1 cellular context compared by ENCODE assay signal in the genomic region with DNA sequence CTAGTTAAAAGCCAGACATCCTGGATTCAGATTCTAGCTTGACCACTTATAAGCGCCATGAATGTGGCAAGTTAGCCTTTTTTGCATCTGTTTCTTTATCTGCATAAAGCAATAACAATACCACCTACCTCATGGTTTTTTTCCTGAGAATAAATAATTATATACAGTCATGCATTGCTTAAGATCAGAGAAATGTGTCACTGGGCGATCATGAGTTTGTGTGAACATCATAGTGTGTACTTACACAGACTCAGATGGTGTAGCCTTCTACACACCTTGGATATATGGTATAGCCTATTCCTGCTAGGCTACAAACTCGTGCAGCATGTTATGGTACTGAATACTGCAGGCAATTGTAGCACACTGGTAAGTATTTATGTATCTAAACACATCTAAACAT.
TF ChIP-seq lines count a peak whose summit lies in the region.

No MANE protein-coding gene starts in this region.

TF ChIP-seq in HepG2, 621 proteins besides CTCF, POLR2A, EP300 and RAD21 (continued from another document):
- TF ChIP-seq, protein P1, sequence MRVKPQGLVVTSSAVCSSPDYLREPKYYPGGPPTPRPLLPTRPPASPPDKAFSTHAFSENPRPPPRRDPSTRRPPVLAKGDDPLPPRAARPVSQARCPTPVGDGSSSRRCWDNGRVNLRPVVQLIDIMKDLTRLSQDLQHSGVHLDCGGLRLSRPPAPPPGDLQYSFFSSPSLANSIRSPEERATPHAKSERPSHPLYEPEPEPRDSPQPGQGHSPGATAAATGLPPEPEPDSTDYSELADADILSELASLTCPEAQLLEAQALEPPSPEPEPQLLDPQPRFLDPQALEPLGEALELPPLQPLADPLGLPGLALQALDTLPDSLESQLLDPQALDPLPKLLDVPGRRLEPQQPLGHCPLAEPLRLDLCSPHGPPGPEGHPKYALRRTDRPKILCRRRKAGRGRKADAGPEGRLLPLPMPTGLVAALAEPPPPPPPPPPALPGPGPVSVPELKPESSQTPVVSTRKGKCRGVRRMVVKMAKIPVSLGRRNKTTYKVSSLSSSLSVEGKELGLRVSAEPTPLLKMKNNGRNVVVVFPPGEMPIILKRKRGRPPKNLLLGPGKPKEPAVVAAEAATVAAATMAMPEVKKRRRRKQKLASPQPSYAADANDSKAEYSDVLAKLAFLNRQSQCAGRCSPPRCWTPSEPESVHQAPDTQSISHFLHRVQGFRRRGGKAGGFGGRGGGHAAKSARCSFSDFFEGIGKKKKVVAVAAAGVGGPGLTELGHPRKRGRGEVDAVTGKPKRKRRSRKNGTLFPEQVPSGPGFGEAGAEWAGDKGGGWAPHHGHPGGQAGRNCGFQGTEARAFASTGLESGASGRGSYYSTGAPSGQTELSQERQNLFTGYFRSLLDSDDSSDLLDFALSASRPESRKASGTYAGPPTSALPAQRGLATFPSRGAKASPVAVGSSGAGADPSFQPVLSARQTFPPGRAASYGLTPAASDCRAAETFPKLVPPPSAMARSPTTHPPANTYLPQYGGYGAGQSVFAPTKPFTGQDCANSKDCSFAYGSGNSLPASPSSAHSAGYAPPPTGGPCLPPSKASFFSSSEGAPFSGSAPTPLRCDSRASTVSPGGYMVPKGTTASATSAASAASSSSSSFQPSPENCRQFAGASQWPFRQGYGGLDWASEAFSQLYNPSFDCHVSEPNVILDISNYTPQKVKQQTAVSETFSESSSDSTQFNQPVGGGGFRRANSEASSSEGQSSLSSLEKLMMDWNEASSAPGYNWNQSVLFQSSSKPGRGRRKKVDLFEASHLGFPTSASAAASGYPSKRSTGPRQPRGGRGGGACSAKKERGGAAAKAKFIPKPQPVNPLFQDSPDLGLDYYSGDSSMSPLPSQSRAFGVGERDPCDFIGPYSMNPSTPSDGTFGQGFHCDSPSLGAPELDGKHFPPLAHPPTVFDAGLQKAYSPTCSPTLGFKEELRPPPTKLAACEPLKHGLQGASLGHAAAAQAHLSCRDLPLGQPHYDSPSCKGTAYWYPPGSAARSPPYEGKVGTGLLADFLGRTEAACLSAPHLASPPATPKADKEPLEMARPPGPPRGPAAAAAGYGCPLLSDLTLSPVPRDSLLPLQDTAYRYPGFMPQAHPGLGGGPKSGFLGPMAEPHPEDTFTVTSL (CRISPR knock-in tag; IDR thresholded peaks at IDR 0.05; ENCODE audit: borderline replicate concordance) = no peak
- TF ChIP-seq STAG1 (CRISPR knock-in tag; IDR thresholded peaks at IDR 0.05) (no peak), KAT7 (CRISPR knock-in tag; IDR thresholded peaks at IDR 0.05; ENCODE audit: borderline replicate concordance) (no peak), NRL (CRISPR knock-in tag; IDR thresholded peaks at IDR 0.05; ENCODE audit: borderline replicate concordance) (no peak)
